In the genomic region with DNA sequence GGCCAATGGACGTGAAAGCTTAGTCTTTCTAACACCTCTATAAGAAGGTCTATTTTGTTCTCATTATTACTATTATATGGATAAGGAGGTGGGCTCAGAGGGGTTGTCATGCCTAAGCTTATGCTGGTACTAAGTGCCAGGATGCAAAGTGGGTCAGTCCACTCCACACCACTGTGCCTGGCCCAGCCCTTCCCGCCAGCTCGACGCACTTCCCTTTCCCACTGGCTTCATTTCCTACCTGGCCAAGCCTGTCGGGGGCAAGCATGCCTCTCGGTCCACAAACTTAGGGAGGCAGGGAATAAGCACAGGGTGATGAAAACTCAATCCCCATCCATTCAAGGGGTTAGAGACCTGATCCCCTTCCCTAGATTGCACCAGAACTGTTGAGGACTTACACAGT, we compare ENCODE assay signal across 32 cellular contexts.
"Had no signal": no experiment of that assay in that cellular context is flagged by ENCODE, and none has a peak within 500 bp of the region (broad histone marks: within the 10 kb centered on the region; RNA-seq: fewer than 3 reads in every experiment).

No MANE protein-coding gene starts in this region.

- H3K27ac Mint-ChIP-seq: activated CD4-positive, alpha-beta T cell treated with anti-CD3 and anti-CD28 coated beads for 36 hours; activated CD4-positive, alpha-beta T cell treated with anti-CD3 and anti-CD28 coated beads, Interleukin-2, amount 10 ng/mL, durations not matched to agents 7 days and 5 days; activated CD8-positive, alpha-beta T cell treated with anti-CD3 and anti-CD28 coated beads, Interleukin-2, amount 10 ng/mL, durations not matched to agents 7 days and 5 days; activated naive CD4-positive, alpha-beta T cell treated with anti-CD3 and anti-CD28 coated beads, Interleukin-2, amount 50 U/mL, for 24 hours; activated naive CD8-positive, alpha-beta T cell treated with anti-CD3 and anti-CD28 coated beads, Interleukin-2, amount 10 ng/mL, durations not matched to agents 7 days and 5 days; activated T-cell treated with anti-CD3 and anti-CD28 coated beads, Interleukin-2, amount 50 U/mL, for 24 hours; activated T-helper 2 cell treated with anti-CD3 and anti-CD28 coated beads, Interferon-gamma antibody, Interleukin-2, Interleukin-4, amounts not matched to agents 10 μg/mL and 5 μg/mL and 100 μg/mL, durations not matched to agents 14 hours and 24 hours and 36 hours had no signal

- H3K36me3 Mint-ChIP-seq: activated naive CD4-positive, alpha-beta T cell treated with anti-CD3 and anti-CD28 coated beads, Interleukin-2, amount 50 U/mL, for 24 hours; activated naive CD8-positive, alpha-beta T cell treated with anti-CD3 and anti-CD28 coated beads, Interleukin-2, amount 10 ng/mL, durations not matched to agents 7 days and 5 days had no signal

- H3K4me3 Mint-ChIP-seq: activated CD4-positive, alpha-beta T cell treated with anti-CD3 and anti-CD28 coated beads for 36 hours; activated CD4-positive, alpha-beta T cell treated with anti-CD3 and anti-CD28 coated beads, Interleukin-2, amount 10 ng/mL, durations not matched to agents 7 days and 5 days; activated CD8-positive, alpha-beta T cell treated with anti-CD3 and anti-CD28 coated beads, Interleukin-2, amount 10 ng/mL, durations not matched to agents 7 days and 5 days; activated naive CD4-positive, alpha-beta T cell treated with anti-CD3 and anti-CD28 coated beads, Interleukin-2, amount 50 U/mL, for 24 hours; activated naive CD8-positive, alpha-beta T cell treated with anti-CD3 and anti-CD28 coated beads, Interleukin-2, amount 10 ng/mL, durations not matched to agents 7 days and 5 days; activated T-cell treated with anti-CD3 and anti-CD28 coated beads, Interleukin-2, amount 50 U/mL, for 24 hours had no signal

- DNase-seq: activated CD4-positive, alpha-beta T cell treated with anti-CD3 and anti-CD28 coated beads for 36 hours; activated CD4-positive, alpha-beta T cell treated with anti-CD3 and anti-CD28 coated beads, Interleukin-2, amount 10 ng/mL, durations not matched to agents 7 days and 5 days; activated CD4-positive, alpha-beta T cell treated with anti-CD3 and anti-CD28 coated beads, Interleukin-2, amount 50 U/mL, for 48 hours; activated CD4-positive, CD25-positive, alpha-beta regulatory T cell; activated CD8-positive, alpha-beta T cell treated with anti-CD3 and anti-CD28 coated beads, Interleukin-2, amount 10 ng/mL, durations not matched to agents 7 days and 5 days; activated gamma-delta T cell; activated naive CD4-positive, alpha-beta T cell treated with Interleukin-2 at 50 U/mL for 16 hours; activated naive CD8-positive, alpha-beta T cell treated with anti-CD3 and anti-CD28 coated beads, Interleukin-2, amount 10 ng/mL, durations not matched to agents 7 days and 5 days; amygdala; Karpas-422; KBM-7; NCI-H1048; NCI-H1105 treated with DMSO at 0.1 percent for 48 hours; NCI-H1436; NCI-H1694; NCI-H1930; NCI-H2081 treated with DMSO at 0.1 percent for 48 hours; NCI-H345; NCI-H524 treated with DMSO at 0.1 percent for 48 hours; NCI-H748 treated with DMSO at 0.1 percent for 48 hours; NK-92 treated with Interleukin-12 subunit alpha and Interleukin-12 subunit beta, amount 100 ng/mL, for 24 hours; PC-9; Right ventricle myocardium superior; T1000; WERI-Rb-1 had no signal

- H3K4me3 ChIP-seq: ascending aorta, cardiac muscle cell, PC-9, SK-N-MC had no signal

- H3K9me3 Mint-ChIP-seq: activated CD4-positive, alpha-beta T cell treated with anti-CD3 and anti-CD28 coated beads, Interleukin-2, amount 10 ng/mL, durations not matched to agents 7 days and 5 days; activated naive CD4-positive, alpha-beta T cell treated with anti-CD3 and anti-CD28 coated beads, Interleukin-2, amount 50 U/mL, for 24 hours; activated naive CD8-positive, alpha-beta T cell treated with anti-CD3 and anti-CD28 coated beads, Interleukin-2, amount 10 ng/mL, durations not matched to agents 7 days and 5 days; activated T-cell treated with anti-CD3 and anti-CD28 coated beads, Interleukin-2, amount 50 U/mL, for 24 hours; activated T-helper 2 cell treated with anti-CD3 and anti-CD28 coated beads, Interferon-gamma antibody, Interleukin-2, Interleukin-4, amounts not matched to agents 10 μg/mL and 5 μg/mL and 100 μg/mL, durations not matched to agents 14 hours and 24 hours and 36 hours had no signal

- H3K9me3 ChIP-seq: ascending aorta had no signal

- H3K36me3 ChIP-seq: ascending aorta, cardiac muscle cell, WERI-Rb-1 had no signal

- H3K27ac ChIP-seq: ascending aorta, cardiac muscle cell, PC-9, SK-N-MC, WERI-Rb-1 had no signal

- H3K27me3 ChIP-seq: ascending aorta had no signal

- H2AFZ ChIP-seq: PC-9 had no signal

- FAIRE-seq: RCC 7860 had no signal

- H3K4me1 Mint-ChIP-seq: activated CD4-positive, alpha-beta T cell treated with anti-CD3 and anti-CD28 coated beads for 36 hours; activated naive CD4-positive, alpha-beta T cell treated with anti-CD3 and anti-CD28 coated beads, Interleukin-2, amount 50 U/mL, for 24 hours; activated naive CD8-positive, alpha-beta T cell treated with anti-CD3 and anti-CD28 coated beads, Interleukin-2, amount 10 ng/mL, durations not matched to agents 7 days and 5 days had no signal

- ATAC-seq: activated CD4-positive, alpha-beta T cell treated with anti-CD3 and anti-CD28 coated beads for 36 hours had no signal

- H3K4me2 ChIP-seq: PC-9 had no signal
